In the genomic region with DNA sequence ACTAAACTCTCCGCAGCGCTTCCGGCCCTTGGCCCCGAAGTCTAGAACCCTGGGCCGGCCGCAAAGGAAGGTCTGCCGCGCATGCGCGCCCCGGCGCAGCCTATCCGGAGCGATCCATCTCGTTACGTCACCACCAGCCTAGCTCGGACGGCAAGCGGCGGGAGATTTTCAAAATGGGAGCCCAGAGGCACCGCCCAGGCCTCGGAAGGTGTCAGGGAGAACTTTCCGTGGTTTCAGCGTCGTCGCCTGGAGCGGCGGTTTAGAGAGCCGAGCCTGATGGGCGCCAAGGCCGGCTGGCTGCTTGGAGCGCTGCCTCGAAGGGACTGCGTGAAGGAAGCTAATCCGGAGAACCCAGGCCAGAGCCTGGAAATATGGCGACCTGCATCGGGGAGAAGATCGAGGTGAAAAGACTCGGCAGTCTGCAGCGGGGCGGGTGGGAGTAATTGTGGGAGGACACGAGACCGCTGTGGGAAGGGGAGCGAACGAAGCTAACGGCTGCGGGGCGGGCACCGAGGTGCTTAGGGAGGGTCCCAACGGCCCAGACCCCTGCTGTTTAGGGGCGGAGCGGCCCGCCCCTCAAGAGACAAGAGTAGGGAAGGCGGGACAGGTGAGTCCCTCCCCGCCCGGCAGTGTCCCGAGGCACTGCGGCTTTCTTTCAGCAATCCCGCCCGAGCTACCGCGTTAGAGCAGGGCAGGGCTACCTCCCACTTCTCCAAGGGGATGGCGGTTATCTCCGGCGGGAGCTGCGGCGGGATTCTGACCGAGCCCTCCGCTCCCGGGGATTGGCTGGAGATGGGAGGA, we compare ENCODE assay signal across 1 cellular context.
TF ChIP-seq lines count a peak whose summit lies in the region.

A gene (plus strand): TSS at position 130 of the 801 bp plus-strand sequence. CDS start 242 bp downstream, at position 372.

TF ChIP-seq in HepG2, 621 proteins besides CTCF, POLR2A, EP300 and RAD21 (continued from another document and continues in another):
- TF ChIP-seq, protein P1, sequence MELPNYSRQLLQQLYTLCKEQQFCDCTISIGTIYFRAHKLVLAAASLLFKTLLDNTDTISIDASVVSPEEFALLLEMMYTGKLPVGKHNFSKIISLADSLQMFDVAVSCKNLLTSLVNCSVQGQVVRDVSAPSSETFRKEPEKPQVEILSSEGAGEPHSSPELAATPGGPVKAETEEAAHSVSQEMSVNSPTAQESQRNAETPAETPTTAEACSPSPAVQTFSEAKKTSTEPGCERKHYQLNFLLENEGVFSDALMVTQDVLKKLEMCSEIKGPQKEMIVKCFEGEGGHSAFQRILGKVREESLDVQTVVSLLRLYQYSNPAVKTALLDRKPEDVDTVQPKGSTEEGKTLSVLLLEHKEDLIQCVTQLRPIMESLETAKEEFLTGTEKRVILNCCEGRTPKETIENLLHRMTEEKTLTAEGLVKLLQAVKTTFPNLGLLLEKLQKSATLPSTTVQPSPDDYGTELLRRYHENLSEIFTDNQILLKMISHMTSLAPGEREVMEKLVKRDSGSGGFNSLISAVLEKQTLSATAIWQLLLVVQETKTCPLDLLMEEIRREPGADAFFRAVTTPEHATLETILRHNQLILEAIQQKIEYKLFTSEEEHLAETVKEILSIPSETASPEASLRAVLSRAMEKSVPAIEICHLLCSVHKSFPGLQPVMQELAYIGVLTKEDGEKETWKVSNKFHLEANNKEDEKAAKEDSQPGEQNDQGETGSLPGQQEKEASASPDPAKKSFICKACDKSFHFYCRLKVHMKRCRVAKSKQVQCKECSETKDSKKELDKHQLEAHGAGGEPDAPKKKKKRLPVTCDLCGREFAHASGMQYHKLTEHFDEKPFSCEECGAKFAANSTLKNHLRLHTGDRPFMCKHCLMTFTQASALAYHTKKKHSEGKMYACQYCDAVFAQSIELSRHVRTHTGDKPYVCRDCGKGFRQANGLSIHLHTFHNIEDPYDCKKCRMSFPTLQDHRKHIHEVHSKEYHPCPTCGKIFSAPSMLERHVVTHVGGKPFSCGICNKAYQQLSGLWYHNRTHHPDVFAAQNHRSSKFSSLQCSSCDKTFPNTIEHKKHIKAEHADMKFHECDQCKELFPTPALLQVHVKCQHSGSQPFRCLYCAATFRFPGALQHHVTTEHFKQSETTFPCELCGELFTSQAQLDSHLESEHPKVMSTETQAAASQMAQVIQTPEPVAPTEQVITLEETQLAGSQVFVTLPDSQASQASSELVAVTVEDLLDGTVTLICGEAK (IDR thresholded peaks at IDR 0.05): no peak
- TF ChIP-seq, protein P1 (CRISPR knock-in tag; IDR thresholded peaks at IDR 0.05): peak; percentile 63
- TF ChIP-seq GZF1 (CRISPR knock-in tag; IDR thresholded peaks at IDR 0.05) (no peak), FOXJ3 (CRISPR knock-in tag; IDR thresholded peaks at IDR 0.05; ENCODE audit: borderline replicate concordance) (no peak), ZNF282 (IDR thresholded peaks at IDR 0.05; ENCODE audit: partially characterized antibody) (no peak), ZNF720 (CRISPR knock-in tag; IDR thresholded peaks at IDR 0.05) (no peak), ZNF547 (CRISPR knock-in tag; IDR thresholded peaks at IDR 0.05) (peak; percentile 60; the same call in 1 of the 2 replicates), DR1 (CRISPR knock-in tag; IDR thresholded peaks at IDR 0.05) (peak; percentile 86), PLRG1 (conservative IDR thresholded peaks at IDR 0.05) (no peak), ZNF773 (CRISPR knock-in tag; IDR thresholded peaks at IDR 0.05; ENCODE audit: borderline replicate concordance) (no peak), ZNF747 (CRISPR knock-in tag; IDR thresholded peaks at IDR 0.05; ENCODE audit: borderline replicate concordance) (no peak; the same call in 1 of the 2 replicates), SOX6 (IDR thresholded peaks at IDR 0.05) (no peak), SOX6 (CRISPR knock-in tag; IDR thresholded peaks at IDR 0.05) (no peak; the same call in 1 of the 2 replicates), TMF1 (CRISPR knock-in tag; IDR thresholded peaks at IDR 0.05; ENCODE audit: low read depth) (peak; percentile 83), RBM22 (optimal IDR thresholded peaks at IDR 0.05; ENCODE audit: low read length) (peak; percentile 53), ATRX (CRISPR knock-in tag; IDR thresholded peaks at IDR 0.05; ENCODE audit: borderline replicate concordance) (no peak), ZNF709 (CRISPR knock-in tag; IDR thresholded peaks at IDR 0.05) (peak; percentile 59; the same call in 1 of the 2 replicates), THYN1 (CRISPR knock-in tag; IDR thresholded peaks at IDR 0.05; ENCODE audit: borderline replicate concordance, low read depth) (0 out of 2 replicates have a peak, but pooled peaks have one; percentile 43)
- TF ChIP-seq, protein P2, sequence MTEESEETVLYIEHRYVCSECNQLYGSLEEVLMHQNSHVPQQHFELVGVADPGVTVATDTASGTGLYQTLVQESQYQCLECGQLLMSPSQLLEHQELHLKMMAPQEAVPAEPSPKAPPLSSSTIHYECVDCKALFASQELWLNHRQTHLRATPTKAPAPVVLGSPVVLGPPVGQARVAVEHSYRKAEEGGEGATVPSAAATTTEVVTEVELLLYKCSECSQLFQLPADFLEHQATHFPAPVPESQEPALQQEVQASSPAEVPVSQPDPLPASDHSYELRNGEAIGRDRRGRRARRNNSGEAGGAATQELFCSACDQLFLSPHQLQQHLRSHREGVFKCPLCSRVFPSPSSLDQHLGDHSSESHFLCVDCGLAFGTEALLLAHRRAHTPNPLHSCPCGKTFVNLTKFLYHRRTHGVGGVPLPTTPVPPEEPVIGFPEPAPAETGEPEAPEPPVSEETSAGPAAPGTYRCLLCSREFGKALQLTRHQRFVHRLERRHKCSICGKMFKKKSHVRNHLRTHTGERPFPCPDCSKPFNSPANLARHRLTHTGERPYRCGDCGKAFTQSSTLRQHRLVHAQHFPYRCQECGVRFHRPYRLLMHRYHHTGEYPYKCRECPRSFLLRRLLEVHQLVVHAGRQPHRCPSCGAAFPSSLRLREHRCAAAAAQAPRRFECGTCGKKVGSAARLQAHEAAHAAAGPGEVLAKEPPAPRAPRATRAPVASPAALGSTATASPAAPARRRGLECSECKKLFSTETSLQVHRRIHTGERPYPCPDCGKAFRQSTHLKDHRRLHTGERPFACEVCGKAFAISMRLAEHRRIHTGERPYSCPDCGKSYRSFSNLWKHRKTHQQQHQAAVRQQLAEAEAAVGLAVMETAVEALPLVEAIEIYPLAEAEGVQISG (CRISPR knock-in tag; IDR thresholded peaks at IDR 0.05): peak; percentile 10; the same call in 1 of the 2 replicates
- TF ChIP-seq, protein P3, sequence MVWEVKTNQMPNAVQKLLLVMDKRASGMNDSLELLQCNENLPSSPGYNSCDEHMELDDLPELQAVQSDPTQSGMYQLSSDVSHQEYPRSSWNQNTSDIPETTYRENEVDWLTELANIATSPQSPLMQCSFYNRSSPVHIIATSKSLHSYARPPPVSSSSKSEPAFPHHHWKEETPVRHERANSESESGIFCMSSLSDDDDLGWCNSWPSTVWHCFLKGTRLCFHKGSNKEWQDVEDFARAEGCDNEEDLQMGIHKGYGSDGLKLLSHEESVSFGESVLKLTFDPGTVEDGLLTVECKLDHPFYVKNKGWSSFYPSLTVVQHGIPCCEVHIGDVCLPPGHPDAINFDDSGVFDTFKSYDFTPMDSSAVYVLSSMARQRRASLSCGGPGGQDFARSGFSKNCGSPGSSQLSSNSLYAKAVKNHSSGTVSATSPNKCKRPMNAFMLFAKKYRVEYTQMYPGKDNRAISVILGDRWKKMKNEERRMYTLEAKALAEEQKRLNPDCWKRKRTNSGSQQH (CRISPR knock-in tag; IDR thresholded peaks at IDR 0.05; ENCODE audit: low read depth): peak; percentile 95
- TF ChIP-seq, protein P4, sequence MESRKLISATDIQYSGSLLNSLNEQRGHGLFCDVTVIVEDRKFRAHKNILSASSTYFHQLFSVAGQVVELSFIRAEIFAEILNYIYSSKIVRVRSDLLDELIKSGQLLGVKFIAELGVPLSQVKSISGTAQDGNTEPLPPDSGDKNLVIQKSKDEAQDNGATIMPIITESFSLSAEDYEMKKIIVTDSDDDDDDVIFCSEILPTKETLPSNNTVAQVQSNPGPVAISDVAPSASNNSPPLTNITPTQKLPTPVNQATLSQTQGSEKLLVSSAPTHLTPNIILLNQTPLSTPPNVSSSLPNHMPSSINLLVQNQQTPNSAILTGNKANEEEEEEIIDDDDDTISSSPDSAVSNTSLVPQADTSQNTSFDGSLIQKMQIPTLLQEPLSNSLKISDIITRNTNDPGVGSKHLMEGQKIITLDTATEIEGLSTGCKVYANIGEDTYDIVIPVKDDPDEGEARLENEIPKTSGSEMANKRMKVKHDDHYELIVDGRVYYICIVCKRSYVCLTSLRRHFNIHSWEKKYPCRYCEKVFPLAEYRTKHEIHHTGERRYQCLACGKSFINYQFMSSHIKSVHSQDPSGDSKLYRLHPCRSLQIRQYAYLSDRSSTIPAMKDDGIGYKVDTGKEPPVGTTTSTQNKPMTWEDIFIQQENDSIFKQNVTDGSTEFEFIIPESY (CRISPR knock-in tag; IDR thresholded peaks at IDR 0.05): no peak
- TF ChIP-seq, protein P5, sequence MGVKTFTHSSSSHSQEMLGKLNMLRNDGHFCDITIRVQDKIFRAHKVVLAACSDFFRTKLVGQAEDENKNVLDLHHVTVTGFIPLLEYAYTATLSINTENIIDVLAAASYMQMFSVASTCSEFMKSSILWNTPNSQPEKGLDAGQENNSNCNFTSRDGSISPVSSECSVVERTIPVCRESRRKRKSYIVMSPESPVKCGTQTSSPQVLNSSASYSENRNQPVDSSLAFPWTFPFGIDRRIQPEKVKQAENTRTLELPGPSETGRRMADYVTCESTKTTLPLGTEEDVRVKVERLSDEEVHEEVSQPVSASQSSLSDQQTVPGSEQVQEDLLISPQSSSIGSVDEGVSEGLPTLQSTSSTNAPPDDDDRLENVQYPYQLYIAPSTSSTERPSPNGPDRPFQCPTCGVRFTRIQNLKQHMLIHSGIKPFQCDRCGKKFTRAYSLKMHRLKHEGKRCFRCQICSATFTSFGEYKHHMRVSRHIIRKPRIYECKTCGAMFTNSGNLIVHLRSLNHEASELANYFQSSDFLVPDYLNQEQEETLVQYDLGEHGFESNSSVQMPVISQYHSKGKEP (CRISPR knock-in tag; IDR thresholded peaks at IDR 0.05): no peak
- TF ChIP-seq, protein P6, sequence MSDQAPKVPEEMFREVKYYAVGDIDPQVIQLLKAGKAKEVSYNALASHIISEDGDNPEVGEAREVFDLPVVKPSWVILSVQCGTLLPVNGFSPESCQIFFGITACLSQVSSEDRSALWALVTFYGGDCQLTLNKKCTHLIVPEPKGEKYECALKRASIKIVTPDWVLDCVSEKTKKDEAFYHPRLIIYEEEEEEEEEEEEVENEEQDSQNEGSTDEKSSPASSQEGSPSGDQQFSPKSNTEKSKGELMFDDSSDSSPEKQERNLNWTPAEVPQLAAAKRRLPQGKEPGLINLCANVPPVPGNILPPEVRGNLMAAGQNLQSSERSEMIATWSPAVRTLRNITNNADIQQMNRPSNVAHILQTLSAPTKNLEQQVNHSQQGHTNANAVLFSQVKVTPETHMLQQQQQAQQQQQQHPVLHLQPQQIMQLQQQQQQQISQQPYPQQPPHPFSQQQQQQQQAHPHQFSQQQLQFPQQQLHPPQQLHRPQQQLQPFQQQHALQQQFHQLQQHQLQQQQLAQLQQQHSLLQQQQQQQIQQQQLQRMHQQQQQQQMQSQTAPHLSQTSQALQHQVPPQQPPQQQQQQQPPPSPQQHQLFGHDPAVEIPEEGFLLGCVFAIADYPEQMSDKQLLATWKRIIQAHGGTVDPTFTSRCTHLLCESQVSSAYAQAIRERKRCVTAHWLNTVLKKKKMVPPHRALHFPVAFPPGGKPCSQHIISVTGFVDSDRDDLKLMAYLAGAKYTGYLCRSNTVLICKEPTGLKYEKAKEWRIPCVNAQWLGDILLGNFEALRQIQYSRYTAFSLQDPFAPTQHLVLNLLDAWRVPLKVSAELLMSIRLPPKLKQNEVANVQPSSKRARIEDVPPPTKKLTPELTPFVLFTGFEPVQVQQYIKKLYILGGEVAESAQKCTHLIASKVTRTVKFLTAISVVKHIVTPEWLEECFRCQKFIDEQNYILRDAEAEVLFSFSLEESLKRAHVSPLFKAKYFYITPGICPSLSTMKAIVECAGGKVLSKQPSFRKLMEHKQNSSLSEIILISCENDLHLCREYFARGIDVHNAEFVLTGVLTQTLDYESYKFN (CRISPR knock-in tag; conservative IDR thresholded peaks at IDR 0.05): peak; percentile 14; the same call in 1 of the 2 replicates
- TF ChIP-seq, protein P7, sequence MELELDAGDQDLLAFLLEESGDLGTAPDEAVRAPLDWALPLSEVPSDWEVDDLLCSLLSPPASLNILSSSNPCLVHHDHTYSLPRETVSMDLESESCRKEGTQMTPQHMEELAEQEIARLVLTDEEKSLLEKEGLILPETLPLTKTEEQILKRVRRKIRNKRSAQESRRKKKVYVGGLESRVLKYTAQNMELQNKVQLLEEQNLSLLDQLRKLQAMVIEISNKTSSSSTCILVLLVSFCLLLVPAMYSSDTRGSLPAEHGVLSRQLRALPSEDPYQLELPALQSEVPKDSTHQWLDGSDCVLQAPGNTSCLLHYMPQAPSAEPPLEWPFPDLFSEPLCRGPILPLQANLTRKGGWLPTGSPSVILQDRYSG (CRISPR knock-in tag; IDR thresholded peaks at IDR 0.05): 0 out of 2 replicates have a peak, but pooled peaks have one; percentile 77
- TF ChIP-seq, protein P8, sequence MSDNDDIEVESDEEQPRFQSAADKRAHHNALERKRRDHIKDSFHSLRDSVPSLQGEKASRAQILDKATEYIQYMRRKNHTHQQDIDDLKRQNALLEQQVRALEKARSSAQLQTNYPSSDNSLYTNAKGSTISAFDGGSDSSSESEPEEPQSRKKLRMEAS (IDR thresholded peaks at IDR 0.05): no peak; the same call in none of the 2 replicates
- TF ChIP-seq, protein P9, sequence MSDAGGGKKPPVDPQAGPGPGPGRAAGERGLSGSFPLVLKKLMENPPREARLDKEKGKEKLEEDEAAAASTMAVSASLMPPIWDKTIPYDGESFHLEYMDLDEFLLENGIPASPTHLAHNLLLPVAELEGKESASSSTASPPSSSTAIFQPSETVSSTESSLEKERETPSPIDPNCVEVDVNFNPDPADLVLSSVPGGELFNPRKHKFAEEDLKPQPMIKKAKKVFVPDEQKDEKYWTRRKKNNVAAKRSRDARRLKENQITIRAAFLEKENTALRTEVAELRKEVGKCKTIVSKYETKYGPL (CRISPR knock-in tag; IDR thresholded peaks at IDR 0.05): peak; percentile 70; the same call in 1 of the 2 replicates
